24 cellular contexts compared by ENCODE assay signal in genomic region chr10:108591417-108591816, GRCh38.
"Had no signal": no experiment of that assay in that cellular context is flagged by ENCODE, and none has a peak within 500 bp of the region (broad histone marks: within the 10 kb centered on the region; RNA-seq: fewer than 3 reads in every experiment).

No MANE protein-coding gene starts in this region.

- H3K27ac ChIP-seq: body of pancreas, gastrocnemius medialis, left ventricle myocardium inferior, sigmoid colon, stomach, suprapubic skin, tibial nerve, uterus had no signal

- H3K4me3 ChIP-seq: body of pancreas, gastrocnemius medialis, left ventricle myocardium inferior, sigmoid colon, smooth muscle cell, stomach, suprapubic skin, tibial nerve, uterus had no signal

- H3K4me1 ChIP-seq: body of pancreas, gastrocnemius medialis, left ventricle myocardium inferior, sigmoid colon, stomach, suprapubic skin, tibial nerve, uterus had no signal

- DNase-seq: activated CD4-positive, alpha-beta memory T cell treated with anti-CD3 and anti-CD28 coated beads for 36 hours; activated CD4-positive, alpha-beta T cell treated with anti-CD3 and anti-CD28 coated beads for 48 hours; activated effector memory CD4-positive, alpha-beta T cell treated with Interleukin-2 at 50 U/mL for 16 hours; activated naive CD4-positive, alpha-beta T cell treated with anti-CD3 and anti-CD28 coated beads for 36 hours; activated naive CD8-positive, alpha-beta T cell treated with anti-CD3 and anti-CD28 coated beads, Interleukin-2, amount 10 ng/mL, durations not matched to agents 7 days and 5 days; activated T-cell treated with anti-CD3 and anti-CD28 coated beads, Interleukin-2, amount 50 U/mL, for 48 hours; amygdala; body of pancreas; effector CD4-positive, alpha-beta T cell; gastrocnemius medialis; hippocampal formation; kidney glomerular epithelial cell; left ventricle myocardium inferior; natural killer cell; retina; sigmoid colon; stimulated activated CD4-positive, alpha-beta T cell treated with anti-CD3 and anti-CD28 coated beads, Interleukin-15, amount 100 ng/mL, for 24 hours; stomach; T-helper 9 cell; uterus had no signal

- ATAC-seq: body of pancreas; gastrocnemius medialis; natural killer cell; stimulated activated memory B cell treated with anti-CD40 and anti-IgM and Interleukin-4, amounts not matched to agents 10 μg/mL and 1 μg/mL and 100 μg/mL, for 72 hours had no signal

- H3K27me3 ChIP-seq: body of pancreas, gastrocnemius medialis, sigmoid colon, stomach, suprapubic skin, tibial nerve, uterus had no signal

- H3K4me2 ChIP-seq: smooth muscle cell had no signal

- H3K9me3 ChIP-seq: body of pancreas, gastrocnemius medialis, left ventricle myocardium inferior, sigmoid colon, stomach, suprapubic skin, tibial nerve, uterus had no signal

- H3K36me3 ChIP-seq: gastrocnemius medialis, left ventricle myocardium inferior, sigmoid colon, stomach, suprapubic skin, tibial nerve, uterus had no signal
